ENCODE assay signal across 1 cellular context in the genomic region with DNA sequence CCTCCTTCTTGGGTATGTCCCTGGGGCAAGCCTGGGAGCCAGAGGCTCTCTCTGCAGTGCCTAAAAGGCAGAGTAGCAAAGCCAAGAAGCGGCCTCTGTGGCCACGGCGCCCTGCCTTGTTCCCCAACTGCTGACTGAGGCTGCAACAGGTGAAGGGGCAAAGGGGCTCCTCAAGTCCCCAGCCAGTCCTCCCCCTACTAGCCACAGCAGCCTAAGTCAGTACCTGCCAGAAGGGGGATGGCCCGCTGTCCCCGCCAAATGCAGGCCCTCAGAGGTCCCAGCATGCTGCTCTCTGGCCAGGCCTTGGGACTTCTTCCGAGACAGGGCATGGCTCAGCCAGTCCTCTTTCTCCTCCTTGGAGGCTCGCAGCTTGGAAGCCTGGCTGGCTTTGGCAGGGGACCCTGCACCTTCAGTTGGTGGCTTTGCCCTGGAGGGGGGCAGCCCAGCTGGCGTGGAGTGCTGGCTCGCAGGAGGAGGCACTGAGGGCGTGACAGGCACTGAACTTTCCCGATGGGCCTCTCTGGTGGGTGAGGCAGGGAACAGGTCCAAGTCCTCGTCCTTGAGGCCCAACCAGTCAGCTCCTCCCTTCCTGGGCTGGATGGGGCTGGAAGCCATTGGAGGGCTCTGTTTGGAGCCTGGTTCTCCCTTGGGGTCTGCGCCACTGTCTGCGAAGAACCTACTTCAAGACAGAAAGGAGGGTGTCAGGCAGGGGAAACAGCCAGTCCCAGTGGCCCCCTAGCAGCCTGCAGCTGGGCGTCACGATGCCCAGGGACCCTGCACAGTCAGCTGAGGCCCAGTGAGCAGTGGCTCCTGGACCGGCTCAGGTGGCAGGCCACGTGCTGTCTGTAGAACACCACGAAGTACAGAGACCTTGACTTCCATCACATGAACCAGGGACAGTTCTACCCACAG.
TF ChIP-seq lines count a peak whose summit lies in the region.

No MANE protein-coding gene starts in this region.

TF ChIP-seq in WTC11, 78 proteins besides CTCF, POLR2A, EP300 and RAD21:
- TF ChIP-seq NR2C2 (CRISPR knock-in tag; IDR thresholded peaks at IDR 0.05) = no peak
